Comparison of ENCODE assay signal across 8 cellular contexts in genomic region chr7:6435486-6436384, GRCh38.
DNase-seq lines count a peak whose midpoint lies in the region; ATAC-seq and TF ChIP-seq lines count a peak whose summit lies in the region.

No MANE protein-coding gene starts in this region.

- peaks cover 87 to 89% of the 10 kb centered on the region in 2 experiments for H3K4me1 ChIP-seq in neutrophil (ENCODE audit: control insufficient read depth in 1 of 2, insufficient read depth in 1 of 2, low read depth in 1 of 2, low read length in 1 of 2)

- peaks cover 3% of the 10 kb centered on the region for H3K36me3 ChIP-seq in neutrophil

- no peaks in the 10 kb centered on the region for H3K9me3 ChIP-seq in neutrophil

- peak; percentile 56 for DNase-seq in DMS 273 treated with DMSO at 0.1 percent for 48 hours (lab: John Stamatoyannopoulos, UW)
- peak; percentile 33 for DNase-seq in LNCaP clone FGC (ENCODE audit: low read depth)
- peak; percentile 59 for DNase-seq in SHP77 treated with DMSO at 0.1 percent for 48 hours (lab: John Stamatoyannopoulos, UW)
- DNase-seq in activated effector memory CD4-positive, alpha-beta T cell treated with Interleukin-2 at 50 U/mL for 16 hours = peak; percentile 78
- DNase-seq in fibroblast of the conjunctiva (ENCODE audit: low read depth) = peak; percentile 76
- DNase-seq in substantia nigra (lab: John Stamatoyannopoulos, UW) = peak in 42 of 49 donors; percentile 20 to 85 (median 62)

- ATAC-seq in GM21619 (IDR thresholded peaks at IDR 0.05; ENCODE audit: unreplicated experiment) = peak; percentile 88

- no peaks in the 10 kb centered on the region for H3K27me3 ChIP-seq in neutrophil

- peak; percentile 92 for TF ChIP-seq CTCF in LNCaP clone FGC (IDR thresholded peaks at IDR 0.05; ENCODE audit: control insufficient read depth, extremely low read depth, insufficient read depth)
- peak; percentile 98 for TF ChIP-seq CTCF in neutrophil (IDR thresholded peaks at IDR 0.05)

- H3K4me3 ChIP-seq in LNCaP clone FGC (ENCODE audit: low read depth, low read length) (no peak overlapping the region), neutrophil (ENCODE audit: low read depth in 1 of 2, low read length in 1 of 2) (peak overlapping the region; percentile 60 to 63)

- H3K27ac ChIP-seq in neutrophil (peak overlapping the region; percentile 90), substantia nigra (ENCODE audit: low read depth, low read length, poor library complexity, severe bottlenecking) (peak overlapping the region; percentile 42)
